In the genomic region with DNA sequence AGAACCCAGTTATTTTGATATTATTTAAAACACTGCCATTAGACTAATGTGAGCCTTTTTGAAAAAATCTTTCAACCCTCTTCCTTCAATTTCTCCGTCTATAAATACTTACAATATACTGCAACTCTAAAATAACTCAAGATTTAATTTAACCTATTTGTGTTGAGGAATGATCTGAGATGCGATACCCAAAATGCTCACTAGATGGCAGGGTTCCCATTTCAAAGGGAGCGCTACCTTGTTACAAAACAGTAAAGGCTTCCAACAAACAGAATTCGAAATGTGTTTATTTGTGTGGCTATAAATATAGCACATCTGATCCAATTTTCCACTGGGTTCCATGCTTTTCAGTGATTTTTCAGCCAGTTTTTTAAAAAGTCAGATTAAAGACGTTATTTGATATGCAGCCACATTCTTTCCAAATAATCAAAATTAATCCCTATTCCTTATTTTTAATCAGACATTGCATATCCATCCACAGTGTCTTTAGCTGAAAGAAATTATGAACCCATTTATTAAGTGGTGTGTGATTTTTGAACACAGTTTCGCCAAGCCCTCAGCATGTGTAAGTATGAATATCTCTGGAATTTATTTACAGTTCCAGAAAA, we compare ENCODE assay signal across 8 cellular contexts.
DNase-seq lines count a peak whose midpoint lies in the region; ATAC-seq, FAIRE-seq and TF ChIP-seq lines count a peak whose summit lies in the region.

No MANE protein-coding gene starts in this region.

- intact Hi-C loops in pancreas (cut with DNase I) = no loop called here

- H3K9me3 ChIP-seq in A549 (no peaks in the 10 kb centered on the region), gastroesophageal sphincter (no peaks in the 10 kb centered on the region), pancreas (no peaks in the 10 kb centered on the region)

- POLR2A ChIA-PET in A549 (lab: Yijun Ruan, JAX) = no interaction called here

- H3K4me2 ChIP-seq in A549 = no peak overlapping the region

- TF ChIP-seq EP300 in A549 (IDR thresholded peaks at IDR 0.05) (no peak), gastroesophageal sphincter (IDR thresholded peaks at IDR 0.05) (no peak)

- ATAC-seq in A549 (no peak), HG02885 (IDR thresholded peaks at IDR 0.05; ENCODE audit: poor library complexity, unreplicated experiment) (peak; percentile 86), gastroesophageal sphincter (no peak), pancreas (peak in 3 of 4 donors; percentile 76 to 83 (median 82)), GM18861 (IDR thresholded peaks at IDR 0.05; ENCODE audit: unreplicated experiment) (no peak)

- TF ChIP-seq RAD21 in A549 (conservative IDR thresholded peaks at IDR 0.05 in 1 of 2, IDR thresholded peaks at IDR 0.05 in 1 of 2) = peak; percentile 60 to 76

- 1% methylated on average over 6 of the region's 6 CpGs for WGBS in A549 (ENCODE audit: missing lambda C conversion rate)
- 2 to 3% methylated on average over 6 of the region's 6 CpGs for WGBS in gastroesophageal sphincter (ENCODE audit: low coverage in 1 of 2), 2 donors
- 4% methylated on average over 6 of the region's 6 CpGs for WGBS in pancreas, 2 donors

- H3K4me3 ChIP-seq in A549 (no peak overlapping the region), GM06990 (replicated peaks; ENCODE audit: low read depth, low read length) (no peak overlapping the region), gastroesophageal sphincter (no peak overlapping the region), pancreas (no peak overlapping the region)

- no peak for FAIRE-seq in A549 (lab: Jason Lieb, UNC)
- peak; percentile 97 for FAIRE-seq in pancreas (lab: Jason Lieb, UNC)

- DNase-seq in A549 (ENCODE audit: low read depth in 1 of 2, low spot score in 1 of 2) (peak; percentile 1 to 36), GM06990 (ENCODE audit: extremely low read depth, insufficient read length) (no peak), NCI-H226 (peak; percentile 8), activated T-cell treated with anti-CD3 and anti-CD28 coated beads for 4 hours (peak; percentile 26), pancreas (peak in 2 of 6 donors; percentile 10 to 58)

- H3K4me1 ChIP-seq in A549 = no peaks in the 10 kb centered on the region
- peaks cover 3 to 19% (median 5%) of the 10 kb centered on the region in 3 donors for H3K4me1 ChIP-seq in gastroesophageal sphincter
- no peaks in the 10 kb centered on the region for H3K4me1 ChIP-seq in pancreas

- H3K27ac ChIP-seq in A549 (no peak overlapping the region), gastroesophageal sphincter (no peak overlapping the region), pancreas (no peak overlapping the region)

- CTCF ChIA-PET in A549 (lab: Yijun Ruan, JAX) = no interaction called here

- TF ChIP-seq POLR2A in A549 (IDR thresholded peaks at IDR 0.05; ENCODE audit: low read length) (no peak), gastroesophageal sphincter (IDR thresholded peaks at IDR 0.05) (no peak)

- TF ChIP-seq CTCF in A549 (IDR thresholded peaks at IDR 0.05) (peak; percentile 61), GM06990 (IDR thresholded peaks at IDR 0.05; ENCODE audit: insufficient read depth, low read length, poor library complexity, severe bottlenecking) (peak; percentile 71), gastroesophageal sphincter (IDR thresholded peaks at IDR 0.05) (peak; percentile 76 to 88 (median 82)), pancreas (IDR thresholded peaks at IDR 0.05) (peak; percentile 54 to 80 (median 66))

- H3K27me3 ChIP-seq in GM06990 (replicated peaks; ENCODE audit: control insufficient read depth, insufficient read depth, low read length) (no peaks in the 10 kb centered on the region), gastroesophageal sphincter (no peaks in the 10 kb centered on the region), pancreas (peaks cover 0 to 3% (median 0%) of the 10 kb centered on the region in 4 donors)

- H3K36me3 ChIP-seq in GM06990 (ENCODE audit: control insufficient read depth, insufficient read depth, low read length) = no peaks in the 10 kb centered on the region
- no peaks in the 10 kb centered on the region for H3K36me3 ChIP-seq in gastroesophageal sphincter
- H3K36me3 ChIP-seq in pancreas = no peaks in the 10 kb centered on the region

TF ChIP-seq in A549, 52 proteins besides CTCF, POLR2A, EP300 and RAD21:
- TF ChIP-seq KDM1A (IDR thresholded peaks at IDR 0.05; ENCODE audit: low read depth) = no peak
- TF ChIP-seq SMC3 (IDR thresholded peaks at IDR 0.05) = peak; percentile 53
TF ChIP-seq in A549: peak in this region for 1.

Comparison
In these comparisons a context has a peak if more than half of its experiments do, and no peak if none do; other contexts are left out.
1. ATAC-seq: peak in HG02885 (single experiment) and pancreas (3 of 4); none in A549 (0 of 2), gastroesophageal sphincter (single experiment) and GM18861 (single experiment).
2. Peak in every context shown above with its lines, with median percentiles within 50 percentile points of each other: CTCF ChIP-seq.